In the genomic region with DNA sequence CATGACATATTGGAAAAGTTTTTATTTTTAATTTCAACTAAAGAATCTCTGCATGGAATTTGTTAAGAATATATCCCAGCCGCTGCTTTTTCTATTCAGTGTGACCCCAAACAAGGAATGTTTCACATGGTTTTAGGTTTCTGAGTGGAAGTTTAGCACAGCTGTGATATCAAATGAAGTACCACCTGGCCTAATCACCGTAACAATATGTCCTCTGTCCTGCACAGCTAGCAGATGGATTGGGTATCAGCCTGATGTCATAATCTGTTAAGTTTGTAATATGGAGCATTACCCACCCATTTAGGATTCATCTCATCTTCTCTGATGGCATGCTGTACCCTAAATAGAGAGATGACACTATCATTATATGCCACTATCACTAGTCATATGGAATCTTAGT, we compare ENCODE assay signal across 24 cellular contexts.
"Had no signal": no experiment of that assay in that cellular context is flagged by ENCODE, and none has a peak within 500 bp of the region (broad histone marks: within the 10 kb centered on the region; RNA-seq: fewer than 3 reads in every experiment).

No MANE protein-coding gene starts in this region.

- H3K36me3 Mint-ChIP-seq: immature natural killer cell; naive B cell; naive thymus-derived CD8-positive, alpha-beta T cell had no signal

- H3K27ac ChIP-seq: coronary artery, dorsolateral prefrontal cortex, esophagus muscularis mucosa, foreskin keratinocyte, gastroesophageal sphincter, heart left ventricle, hepatocyte, left lung, lower lobe of right lung had no signal

- H3K4me3 Mint-ChIP-seq: immature natural killer cell; mesothelial cell of epicardium; naive B cell; naive thymus-derived CD8-positive, alpha-beta T cell had no signal

- H3K9me3 ChIP-seq: esophagus muscularis mucosa, gastroesophageal sphincter, mucosa of descending colon had no signal

- H3K4me1 Mint-ChIP-seq: immature natural killer cell; naive B cell; naive thymus-derived CD8-positive, alpha-beta T cell had no signal

- H3K27me3 ChIP-seq: dorsolateral prefrontal cortex, esophagus muscularis mucosa, foreskin keratinocyte, gastroesophageal sphincter, heart left ventricle, hepatocyte, left lung had no signal

- H3K4me1 ChIP-seq: esophagus muscularis mucosa, foreskin keratinocyte, gastroesophageal sphincter, heart left ventricle, left lung, lower lobe of right lung had no signal

- H3K36me3 ChIP-seq: esophagus muscularis mucosa, gastroesophageal sphincter, heart left ventricle, left lung, lower lobe of right lung had no signal

- DNase-seq: dermis blood vessel endothelial cell; dorsolateral prefrontal cortex; effector CD4-positive, alpha-beta T cell; effector memory CD4-positive, alpha-beta T cell; foreskin keratinocyte; heart left ventricle; hypothalamus; immature natural killer cell; islet precursor cell; kidney; kidney glomerular epithelial cell; left colon; left lung; left ventricle myocardium superior; lower lobe of right lung; mesenchymal stem cell; mucosa of descending colon; naive B cell; naive thymus-derived CD8-positive, alpha-beta T cell had no signal

- H3K4me3 ChIP-seq: coronary artery, dorsolateral prefrontal cortex, esophagus muscularis mucosa, gastroesophageal sphincter, heart left ventricle, hepatocyte, left lung, lower lobe of right lung, mucosa of descending colon had no signal

- H3K27ac Mint-ChIP-seq: immature natural killer cell; mesothelial cell of epicardium; naive B cell; naive thymus-derived CD8-positive, alpha-beta T cell had no signal

- H3K27me3 Mint-ChIP-seq: naive B cell; naive thymus-derived CD8-positive, alpha-beta T cell had no signal
